Comparison of ENCODE assay signal across 1 cellular context in genomic region chr9:129596541-129597328, GRCh38.
TF ChIP-seq lines count a peak whose summit lies in the region.

No MANE protein-coding gene starts in this region.

TF ChIP-seq in HepG2, 621 proteins besides CTCF, POLR2A, EP300 and RAD21 (continued from another document):
- no peak for TF ChIP-seq ZHX2 (IDR thresholded peaks at IDR 0.05; ENCODE audit: low read depth)
- no peak for TF ChIP-seq ZHX2 (CRISPR knock-in tag; IDR thresholded peaks at IDR 0.05; ENCODE audit: borderline replicate concordance)
- no peak for TF ChIP-seq SMYD3 (CRISPR knock-in tag; IDR thresholded peaks at IDR 0.05)
- TF ChIP-seq TCF7L2 (IDR thresholded peaks at IDR 0.05; ENCODE audit: low read depth, low read length): no peak
- TF ChIP-seq MLLT10 (CRISPR knock-in tag; IDR thresholded peaks at IDR 0.05): no peak
- peak; percentile 16; the same call in 1 of the 2 replicates for TF ChIP-seq TCF7 (IDR thresholded peaks at IDR 0.05; ENCODE audit: low read depth)
- 0 out of 2 replicates have a peak, but pooled peaks have one; percentile 30 for TF ChIP-seq DR1 (CRISPR knock-in tag; IDR thresholded peaks at IDR 0.05)
- TF ChIP-seq AFF4 (CRISPR knock-in tag; IDR thresholded peaks at IDR 0.05): no peak; the same call in 1 of the 2 replicates
- no peak for TF ChIP-seq ZBTB44 (CRISPR knock-in tag; IDR thresholded peaks at IDR 0.05)
- no peak for TF ChIP-seq ZMAT3 (CRISPR knock-in tag; conservative IDR thresholded peaks at IDR 0.05)
- TF ChIP-seq SP5 (CRISPR knock-in tag; IDR thresholded peaks at IDR 0.05; ENCODE audit: borderline replicate concordance, low read depth): peak; percentile 51
- no peak for TF ChIP-seq ZNF331 (CRISPR knock-in tag; IDR thresholded peaks at IDR 0.05)
- no peak for TF ChIP-seq ZNF605 (CRISPR knock-in tag; IDR thresholded peaks at IDR 0.05)
- TF ChIP-seq ZNF646 (CRISPR knock-in tag; IDR thresholded peaks at IDR 0.05): 0 out of 2 replicates have a peak, but pooled peaks have one; percentile 29
- peak; percentile 47; the same call in 1 of the 2 replicates for TF ChIP-seq MEF2D (CRISPR knock-in tag; IDR thresholded peaks at IDR 0.05)
- TF ChIP-seq DBP (CRISPR knock-in tag; IDR thresholded peaks at IDR 0.05; ENCODE audit: not compliant biosample characterization): no peak
